Comparison of ENCODE assay signal across 5 cellular contexts in genomic region chr4:172323288-172323687, GRCh38.
"Had no signal": no experiment of that assay in that cellular context is flagged by ENCODE, and none has a peak within 500 bp of the region (broad histone marks: within the 10 kb centered on the region; RNA-seq: fewer than 3 reads in every experiment).

No MANE protein-coding gene starts in this region.

- H3K4me3 ChIP-seq: GM23338 had no signal

- DNase-seq: H9, HCEC 1CT, KBM-7 had no signal

- ATAC-seq: GM23338, HepG2 had no signal

- H3K4me2 ChIP-seq: GM23338 had no signal

- H2AFZ ChIP-seq: GM23338 had no signal
